ENCODE assay signal across 9 cellular contexts in the genomic region with DNA sequence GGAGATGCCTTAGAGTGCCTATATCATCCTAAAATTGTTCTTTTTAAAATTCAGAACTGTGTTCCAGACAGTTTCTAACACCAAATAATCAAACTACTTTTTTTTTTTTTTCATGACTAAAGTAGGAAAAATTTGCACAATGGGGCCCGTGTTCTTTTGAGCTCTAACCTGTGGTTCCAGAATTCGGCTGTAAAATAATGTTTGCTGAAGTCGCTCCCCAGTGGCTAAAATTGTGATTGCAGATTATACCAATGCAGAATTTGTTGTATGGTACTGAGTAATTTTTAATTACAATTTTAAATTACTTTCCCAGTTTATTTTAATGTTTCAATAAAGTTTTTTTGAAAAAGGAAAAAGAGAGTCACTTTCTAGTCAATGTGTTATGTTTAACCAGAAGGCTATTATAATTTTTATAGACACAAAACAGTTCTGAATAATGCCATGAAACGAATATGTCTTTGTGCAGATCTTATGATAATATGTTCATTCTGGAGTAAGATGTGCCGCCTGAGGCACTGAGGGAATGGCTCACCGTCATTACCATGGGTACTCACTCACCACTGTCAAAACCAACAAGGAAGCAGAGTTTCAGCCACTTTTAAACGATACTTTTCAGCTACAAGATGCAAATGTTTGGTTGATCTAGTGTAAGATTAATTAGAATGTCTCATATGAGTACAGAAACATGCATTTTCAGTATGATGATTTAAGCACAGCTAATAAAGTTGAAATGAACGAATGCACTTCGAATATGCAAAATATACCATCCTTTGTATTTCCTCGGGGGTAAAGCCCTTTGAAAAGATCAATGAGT.
DNase-seq lines count a peak whose midpoint lies in the region; ATAC-seq, FAIRE-seq and TF ChIP-seq lines count a peak whose summit lies in the region.
"Had no signal": no experiment of that assay in that cellular context is flagged by ENCODE, and none has a peak within 500 bp of the region (broad histone marks: within the 10 kb centered on the region; RNA-seq: fewer than 3 reads in every experiment).

No MANE protein-coding gene starts in this region.

- no peak overlapping the region for H2AK5ac ChIP-seq in IMR-90 (ENCODE audit: low read depth, low read length)

- H3K4me3 ChIP-seq in IMR-90 (ENCODE audit: insufficient read depth, low read depth, low read length) = no peak overlapping the region
- H3K4me3 ChIP-seq: SJCRH30 had no signal

- TF ChIP-seq CTCF in D721Med (IDR thresholded peaks at IDR 0.05; ENCODE audit: insufficient read depth, missing control alignments) (peak; percentile 67), IMR-90 (conservative IDR thresholded peaks at IDR 0.05; ENCODE audit: low read depth, low read length) (peak; percentile 54)

- H3K23ac ChIP-seq in IMR-90 (ENCODE audit: low read depth, low read length) = no peak overlapping the region

- no peak overlapping the region for H4K5ac ChIP-seq in IMR-90 (ENCODE audit: low read depth, low read length)

- peaks cover 4% of the 10 kb centered on the region; the same call in 1 of the 2 replicates for H3K4me1 ChIP-seq in IMR-90 (ENCODE audit: control insufficient read depth, insufficient read depth, low read length)
- H3K4me1 ChIP-seq: SJCRH30 had no signal

- H3K56ac ChIP-seq in IMR-90 (ENCODE audit: extremely low read depth, insufficient read depth, low read length) = no peak overlapping the region

- dilution Hi-C loops in IMR-90 (cut with HindIII; ENCODE audit: low sequenced_read_pairs, unreplicated experiment) = no loop called here

- TF ChIP-seq POLR2A in IMR-90 (IDR thresholded peaks at IDR 0.05; ENCODE audit: low read depth, low read length) = no peak

- H3K27ac ChIP-seq in IMR-90 (ENCODE audit: insufficient read depth, low read length) = no peak overlapping the region
- H3K27ac ChIP-seq: SJCRH30 had no signal

- H4K20me1 ChIP-seq in IMR-90 (ENCODE audit: insufficient read depth, low read length) = no peaks in the 10 kb centered on the region

- no peak overlapping the region for H2BK120ac ChIP-seq in IMR-90 (ENCODE audit: low read depth, low read length)

- BruUV-seq in IMR-90 (replicated peaks; lab: Mats Ljungman, UMichigan) = no TSS peak

- no peak overlapping the region for H3K18ac ChIP-seq in IMR-90 (ENCODE audit: low read depth, low read length)

- no peaks in the 10 kb centered on the region; the same call in none of the 2 replicates for H3K27me3 ChIP-seq in IMR-90 (ENCODE audit: control insufficient read depth, insufficient read depth, low read length)
- H3K27me3 ChIP-seq: SJCRH30 had no signal

- peaks cover 9% of the 10 kb centered on the region for H3K36me3 Mint-ChIP-seq in activated T-helper 2 cell treated with anti-CD3 and anti-CD28 coated beads, Interferon-gamma antibody, Interleukin-2, Interleukin-4, amounts not matched to agents 10 μg/mL and 5 μg/mL and 100 μg/mL, durations not matched to agents 14 hours and 24 hours and 36 hours (ENCODE audit: low read depth)

- ATAC-seq in IMR-90 (ENCODE audit: low read depth) (no peak), GM21737 (IDR thresholded peaks at IDR 0.05; ENCODE audit: unreplicated experiment) (no peak), GM18909 (IDR thresholded peaks at IDR 0.05; ENCODE audit: poor library complexity, unreplicated experiment) (no peak)

- H3K4me2 ChIP-seq in IMR-90 (ENCODE audit: low read depth, low read length) = no peak overlapping the region

- 80% methylated on average over 1 of the region's 10 CpGs; no CpG with 5 or more reads in 1 of the 2 experiments for WGBS in IMR-90 (ENCODE audit: extremely low coverage in 2 of 2, insufficient read length in 1 of 2), 2 experiments

- H3K9me3 ChIP-seq in IMR-90 (ENCODE audit: control insufficient read depth, insufficient read depth, low read length) = no peaks in the 10 kb centered on the region
- H3K9me3 ChIP-seq: SJCRH30 had no signal

- H3K27me3 Mint-ChIP-seq in activated T-helper 2 cell treated with anti-CD3 and anti-CD28 coated beads, Interferon-gamma antibody, Interleukin-2, Interleukin-4, amounts not matched to agents 10 μg/mL and 5 μg/mL and 100 μg/mL, durations not matched to agents 14 hours and 24 hours and 36 hours (ENCODE audit: low read depth) = peaks cover 11% of the 10 kb centered on the region

- POLR2A ChIA-PET in IMR-90 (lab: Charles Lee; ENCODE audit: unreplicated experiment) = interaction anchor here (0.6 to 1.0 kb wide), 2 partner anchors 194 to 204 kb away, joined by 5 to 6 read pairs; a partner anchor contains a TSS

- no peak overlapping the region for H4K8ac ChIP-seq in IMR-90 (ENCODE audit: low read depth in 2 of 2, low read length in 2 of 2)

- H3K4me3 Mint-ChIP-seq in activated T-helper 2 cell treated with anti-CD3 and anti-CD28 coated beads, Interferon-gamma antibody, Interleukin-2, Interleukin-4, amounts not matched to agents 10 μg/mL and 5 μg/mL and 100 μg/mL, durations not matched to agents 14 hours and 24 hours and 36 hours (ENCODE audit: low read depth) = peak overlapping the region; percentile 45

- no peak overlapping the region for H2BK15ac ChIP-seq in IMR-90 (ENCODE audit: low read depth, low read length)

- H3K9me1 ChIP-seq in IMR-90 (ENCODE audit: insufficient read depth, low read length) = no peaks in the 10 kb centered on the region

- H2AK9ac ChIP-seq in IMR-90 (replicated peaks; ENCODE audit: low read depth, low read length, poor library complexity) = no peak overlapping the region

- no peak overlapping the region for H2AFZ ChIP-seq in IMR-90 (replicated peaks; ENCODE audit: low read length, poor library complexity)

- H3K36me3 ChIP-seq in IMR-90 (ENCODE audit: control insufficient read depth, insufficient read depth, low read length) = no peaks in the 10 kb centered on the region
- H3K36me3 ChIP-seq: SJCRH30 had no signal

- H3K9me3 Mint-ChIP-seq in activated T-helper 2 cell treated with anti-CD3 and anti-CD28 coated beads, Interferon-gamma antibody, Interleukin-2, Interleukin-4, amounts not matched to agents 10 μg/mL and 5 μg/mL and 100 μg/mL, durations not matched to agents 14 hours and 24 hours and 36 hours = no peaks in the 10 kb centered on the region

- no peak overlapping the region for H4K91ac ChIP-seq in IMR-90 (ENCODE audit: insufficient read depth, low read depth, low read length)

- H3K79me1 ChIP-seq in IMR-90 (ENCODE audit: low read depth in 1 of 2, low read length in 2 of 2) = no peaks in the 10 kb centered on the region

- CTCF ChIA-PET in IMR-90 (lab: Yijun Ruan, JAX) = interaction anchor here (0.7 to 1.7 kb wide), 5 partner anchors 203 to 449 kb away, joined by 3 to 5 read pairs (median 4); no protein-coding TSS in a partner anchor

- in situ Hi-C loops in IMR-90 (cut with MboI; ENCODE audit: low sequenced_read_pairs) = loop anchor here (5.0 kb wide), 1 partner anchor 294 kb away; no protein-coding TSS in a partner anchor

- no peak for DNase-seq in D721Med (ENCODE audit: insufficient read length, low spot score)
- peak; percentile 37 for DNase-seq in IMR-90
- no peak for DNase-seq in activated T-helper 2 cell treated with anti-CD3 and anti-CD28 coated beads, Interferon-gamma antibody, Interleukin-2, Interleukin-4, amounts not matched to agents 10 μg/mL and 5 μg/mL and 100 μg/mL, durations not matched to agents 14 hours and 24 hours and 36 hours (ENCODE audit: low spot score)
- DNase-seq in kidney tubule cell (ENCODE audit: low spot score) = peak; percentile 51
- no peak for DNase-seq in NCI-H446 treated with DMSO at 0.1 percent for 48 hours (lab: John Stamatoyannopoulos, UW)
- DNase-seq in cortex of kidney (lab: John Stamatoyannopoulos, UW) = no peak

- TF ChIP-seq RAD21 in IMR-90 (IDR thresholded peaks at IDR 0.05; ENCODE audit: low read length) = peak; percentile 53

- H3K14ac ChIP-seq in IMR-90 (replicated peaks; ENCODE audit: low read depth, low read length) = no peak overlapping the region

- intact Hi-C loops in IMR-90 (cut with micrococcal nuclease) = no loop called here
- intact Hi-C loops in activated T-helper 2 cell treated with anti-CD3 and anti-CD28 coated beads, Interferon-gamma antibody, Interleukin-2, Interleukin-4, amounts not matched to agents 10 μg/mL and 5 μg/mL and 100 μg/mL, durations not matched to agents 14 hours and 24 hours and 36 hours (cut with micrococcal nuclease) = loop anchor here (1.0 to 5.0 kb wide), 6 partner anchors 58 to 322 kb away; no protein-coding TSS in a partner anchor

- no peak overlapping the region for H2BK5ac ChIP-seq in IMR-90 (ENCODE audit: low read depth, low read length, poor library complexity, severe bottlenecking)

- no peak overlapping the region for H3K9ac ChIP-seq in IMR-90 (ENCODE audit: low read depth, low read length)

- peaks cover 52% of the 10 kb centered on the region for H3K4me1 Mint-ChIP-seq in activated T-helper 2 cell treated with anti-CD3 and anti-CD28 coated beads, Interferon-gamma antibody, Interleukin-2, Interleukin-4, amounts not matched to agents 10 μg/mL and 5 μg/mL and 100 μg/mL, durations not matched to agents 14 hours and 24 hours and 36 hours (ENCODE audit: low read depth)

- H3K27ac Mint-ChIP-seq in activated T-helper 2 cell treated with anti-CD3 and anti-CD28 coated beads, Interferon-gamma antibody, Interleukin-2, Interleukin-4, amounts not matched to agents 10 μg/mL and 5 μg/mL and 100 μg/mL, durations not matched to agents 14 hours and 24 hours and 36 hours = peak overlapping the region; percentile 65

- no peak overlapping the region for H2BK20ac ChIP-seq in IMR-90 (ENCODE audit: low read depth, low read length)

- no peak for FAIRE-seq in D721Med (lab: Jason Lieb, UNC)

- H3K4ac ChIP-seq in IMR-90 (ENCODE audit: low read depth, low read length) = no peak overlapping the region

TF ChIP-seq in IMR-90, 13 proteins besides CTCF, POLR2A, EP300 and RAD21:
- TF ChIP-seq CEBPB (IDR thresholded peaks at IDR 0.05; ENCODE audit: low read depth, low read length) (no peak), SMC3 (IDR thresholded peaks at IDR 0.05; ENCODE audit: low read depth, low read length) (peak; percentile 41; the same call in 1 of the 2 replicates), MAZ (IDR thresholded peaks at IDR 0.05; ENCODE audit: borderline replicate concordance, low read depth, low read length) (no peak), RFX5 (IDR thresholded peaks at IDR 0.05; ENCODE audit: low read depth, low read length) (no peak)

Comparison
In these comparisons a context has a peak if more than half of its experiments do, and no peak if none do; other contexts are left out.
1. DNase-seq: peak in IMR-90 (single experiment) and kidney tubule cell (single experiment); none in D721Med (single experiment), activated T-helper 2 cell treated with anti-CD3 and anti-CD28 coated beads, Interferon-gamma antibody, Interleukin-2, Interleukin-4, amounts not matched to agents 10 μg/mL and 5 μg/mL and 100 μg/mL, durations not matched to agents 14 hours and 24 hours and 36 hours (single experiment), NCI-H446 treated with DMSO at 0.1 percent for 48 hours (single experiment) and cortex of kidney (single experiment).